ENCODE assay signal across 23 cellular contexts in genomic region chr3:170532573-170532972, GRCh38. TPM values are rescaled to one million over a fixed set of nuclear protein-coding genes. Genes with fewer than 3 reads are reported as not detected.
DNase-seq lines count a peak whose midpoint lies in the region; ATAC-seq and TF ChIP-seq lines count a peak whose summit lies in the region.
"Had no signal": no experiment of that assay in that cellular context is flagged by ENCODE, and none has a peak within 500 bp of the region (broad histone marks: within the 10 kb centered on the region; RNA-seq: fewer than 3 reads in every experiment).

No MANE protein-coding gene starts in this region.

- no peak for ATAC-seq in natural killer cell
- ATAC-seq in GM18873 (IDR thresholded peaks at IDR 0.05; ENCODE audit: low FRiP score, unreplicated experiment) = no peak
- ATAC-seq: activated CD8-positive, alpha-beta T cell treated with anti-CD3 and anti-CD28 coated beads for 36 hours; HCT116; T-cell had no signal

- no peak for TF ChIP-seq CTCF in GM20000 (IDR thresholded peaks at IDR 0.05; ENCODE audit: extremely low read depth, missing control alignments)
- no peak for TF ChIP-seq CTCF in natural killer cell (IDR thresholded peaks at IDR 0.05)

- no peaks in the 10 kb centered on the region for H3K9me3 Mint-ChIP-seq in natural killer cell
- H3K9me3 Mint-ChIP-seq: activated CD8-positive, alpha-beta T cell treated with anti-CD3 and anti-CD28 coated beads for 36 hours; IgD-negative memory B cell; memory B cell; T-cell had no signal

- H3K36me3 Mint-ChIP-seq in natural killer cell = no peaks in the 10 kb centered on the region
- H3K36me3 Mint-ChIP-seq: IgD-negative memory B cell, memory B cell, T-cell had no signal

- no peak overlapping the region for H3K27ac Mint-ChIP-seq in natural killer cell
- H3K27ac Mint-ChIP-seq: activated CD8-positive, alpha-beta T cell treated with anti-CD3 and anti-CD28 coated beads for 36 hours; IgD-negative memory B cell; memory B cell; T-cell had no signal

- no peak overlapping the region for H3K4me3 Mint-ChIP-seq in natural killer cell
- H3K4me3 Mint-ChIP-seq: activated CD8-positive, alpha-beta T cell treated with anti-CD3 and anti-CD28 coated beads for 36 hours; IgD-negative memory B cell; memory B cell; T-cell had no signal

- H3K4me1 Mint-ChIP-seq in natural killer cell = no peaks in the 10 kb centered on the region
- H3K4me1 Mint-ChIP-seq: IgD-negative memory B cell, memory B cell, T-cell had no signal

- peak; percentile 45 for DNase-seq in COLO668 (lab: John Stamatoyannopoulos, UW; ENCODE audit: unreplicated experiment)
- DNase-seq in DMS53 treated with DMSO at 0.1 percent for 48 hours (lab: John Stamatoyannopoulos, UW; ENCODE audit: unreplicated experiment) = peak; percentile 19
- DNase-seq in NCI-H2029 (lab: John Stamatoyannopoulos, UW) = peak; percentile 28
- DNase-seq in NCI-H82 (lab: John Stamatoyannopoulos, UW) = peak; percentile 96
- no peak for DNase-seq in GM20000 (ENCODE audit: low spot score)
- no peak for DNase-seq in natural killer cell
- no peak for DNase-seq in medulla oblongata (ENCODE audit: extremely low spot score)
- DNase-seq: activated CD4-positive, CD25-positive, alpha-beta regulatory T cell treated with anti-CD3 and anti-CD28 coated beads, Interleukin-2, amount 50 U/mL, for 72 hours; activated CD8-positive, alpha-beta T cell treated with anti-CD3 and anti-CD28 coated beads for 36 hours; activated effector memory CD4-positive, alpha-beta T cell treated with anti-CD3 and anti-CD28 coated beads, Interleukin-2, amount 50 U/mL, for 16 hours; heart right ventricle; MG63; NCI-H2081; NK-92 treated with Interleukin-12 subunit alpha and Interleukin-12 subunit beta, amount 100 ng/mL, for 24 hours; PC-9; SHP77 treated with DMSO at 0.1 percent for 48 hours; stomach; T-cell; trophoblast cell had no signal

- H3K27me3 Mint-ChIP-seq in natural killer cell (ENCODE audit: low read depth in 2 of 2) = peaks cover 10 to 16% of the 10 kb centered on the region in 2 donors

- intact Hi-C loops in natural killer cell (cut with micrococcal nuclease) = no loop called here

RNA-seq across cellular contexts. Expression of gene SLC7A14, which starts 53.3 kb away (rescaled TPM):
- not detected for total RNA-seq in natural killer cell
- total RNA-seq: activated CD8-positive, alpha-beta T cell treated with anti-CD3 and anti-CD28 coated beads for 36 hours; heart right ventricle; PC-9; T-cell had no signal

Comparison
In these comparisons a context has a peak if more than half of its experiments do, and no peak if none do; other contexts are left out.
1. DNase-seq: peak in COLO668 (single experiment), DMS53 treated with DMSO at 0.1 percent for 48 hours (single experiment), NCI-H2029 (single experiment) and NCI-H82 (single experiment); none in GM20000 (single experiment), natural killer cell (single experiment) and medulla oblongata (single experiment).